1 cellular context compared by ENCODE assay signal in the genomic region with DNA sequence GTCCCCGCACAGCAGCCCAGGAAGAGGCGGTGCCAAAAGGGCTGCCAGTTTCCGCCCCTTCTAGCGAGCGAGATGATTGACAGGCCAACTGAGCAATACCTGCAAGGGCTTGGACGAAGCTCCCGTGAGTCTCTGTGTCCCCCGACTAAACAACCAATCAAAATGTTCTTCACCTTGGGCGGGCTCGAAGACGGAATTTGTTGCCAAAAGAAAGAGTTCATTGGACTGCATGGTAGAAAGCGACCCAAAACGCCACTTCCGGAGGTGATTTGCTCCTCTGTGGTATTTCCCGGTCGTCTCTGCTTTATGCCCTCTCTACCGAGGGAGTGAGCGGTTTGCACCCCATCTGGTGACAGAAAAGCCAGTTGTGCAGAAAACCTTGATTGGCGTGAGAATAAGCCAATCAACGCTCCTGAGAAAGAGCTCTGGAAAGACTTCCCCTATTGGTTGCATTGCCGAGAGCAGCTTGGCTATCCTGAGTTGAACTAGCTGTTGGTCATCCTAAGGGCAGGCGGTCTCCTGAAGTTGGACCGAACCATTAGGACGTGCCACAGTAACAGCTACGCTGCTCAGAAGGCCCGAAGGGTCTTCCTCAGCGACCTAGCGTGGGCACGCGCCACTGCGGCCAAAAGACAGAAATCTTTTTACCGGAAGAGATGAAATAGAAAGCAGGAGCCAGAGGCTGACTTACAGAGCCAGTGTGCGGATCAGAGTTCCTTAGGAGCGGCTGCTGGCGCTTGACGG.
TF ChIP-seq lines count a peak whose summit lies in the region.

No MANE protein-coding gene starts in this region.

TF ChIP-seq in HepG2, 621 proteins besides CTCF, POLR2A, EP300 and RAD21 (continued from another document and continues in another):
- TF ChIP-seq GMEB1 (CRISPR knock-in tag; IDR thresholded peaks at IDR 0.05; ENCODE audit: borderline replicate concordance) (peak; percentile 76; the same call in 1 of the 2 replicates), CCAR2 (optimal IDR thresholded peaks at IDR 0.05; ENCODE audit: low read depth, low read length) (no peak), YEATS2 (CRISPR knock-in tag; IDR thresholded peaks at IDR 0.05; ENCODE audit: borderline replicate concordance) (peak; percentile 70; the same call in 1 of the 2 replicates), TGIF2 (CRISPR knock-in tag; IDR thresholded peaks at IDR 0.05) (peak; percentile 60), BRF2 (CRISPR knock-in tag; IDR thresholded peaks at IDR 0.05) (no peak), ZNF782 (CRISPR knock-in tag; IDR thresholded peaks at IDR 0.05; ENCODE audit: borderline replicate concordance) (no peak; the same call in 1 of the 2 replicates), ATF4 (CRISPR knock-in tag; IDR thresholded peaks at IDR 0.05) (peak in 1 of 2 experiments; percentile 59; a peak in 1 of 4 replicates), ZNF564 (CRISPR knock-in tag; IDR thresholded peaks at IDR 0.05) (no peak; the same call in 1 of the 2 replicates), ZNF616 (CRISPR knock-in tag; IDR thresholded peaks at IDR 0.05; ENCODE audit: low read depth) (no peak), ZNF468 (CRISPR knock-in tag; IDR thresholded peaks at IDR 0.05) (peak; percentile 73; the same call in 1 of the 2 replicates), ZNF343 (CRISPR knock-in tag; IDR thresholded peaks at IDR 0.05) (no peak), MLLT10 (CRISPR knock-in tag; IDR thresholded peaks at IDR 0.05) (no peak), ZC3H4 (CRISPR knock-in tag; IDR thresholded peaks at IDR 0.05; ENCODE audit: borderline replicate concordance) (no peak), GFI1 (CRISPR knock-in tag; IDR thresholded peaks at IDR 0.05; ENCODE audit: borderline replicate concordance) (0 out of 2 replicates have a peak, but pooled peaks have one; percentile 33), TCF12 (IDR thresholded peaks at IDR 0.05) (no peak), TCF12 (CRISPR knock-in tag; IDR thresholded peaks at IDR 0.05) (no peak), HDAC1 (CRISPR knock-in tag; IDR thresholded peaks at IDR 0.05) (peak; percentile 45), ELF4 (CRISPR knock-in tag; IDR thresholded peaks at IDR 0.05; ENCODE audit: borderline replicate concordance) (no peak; the same call in 1 of the 2 replicates), ZNF879 (CRISPR knock-in tag; IDR thresholded peaks at IDR 0.05) (no peak), REL (CRISPR knock-in tag; conservative IDR thresholded peaks at IDR 0.05) (0 out of 2 replicates have a peak, but pooled peaks have one; percentile 33), ZNF543 (CRISPR knock-in tag; IDR thresholded peaks at IDR 0.05) (no peak), ATAD3A (CRISPR knock-in tag; IDR thresholded peaks at IDR 0.05) (no peak), SYNCRIP (IDR thresholded peaks at IDR 0.05; ENCODE audit: insufficient read depth, low read depth, low read length) (no peak), MAFK (conservative IDR thresholded peaks at IDR 0.05 in 1 of 2, IDR thresholded peaks at IDR 0.05 in 1 of 2; ENCODE audit: low read length in 2 of 2) (peak; percentile 24 to 39; a peak in 3 of 4 replicates), MIER2 (CRISPR knock-in tag; IDR thresholded peaks at IDR 0.05) (no peak), SKI (IDR thresholded peaks at IDR 0.05; ENCODE audit: partially characterized antibody) (no peak), ZNF513 (CRISPR knock-in tag; conservative IDR thresholded peaks at IDR 0.05) (no peak), MTA3 (CRISPR knock-in tag; IDR thresholded peaks at IDR 0.05) (no peak), ZNF224 (CRISPR knock-in tag; IDR thresholded peaks at IDR 0.05) (no peak), POLR2G (IDR thresholded peaks at IDR 0.05; ENCODE audit: low read depth, low read length) (peak; percentile 97), FOXA3 (CRISPR knock-in tag; IDR thresholded peaks at IDR 0.05) (no peak), ZNF207 (IDR thresholded peaks at IDR 0.05; ENCODE audit: borderline replicate concordance) (no peak), EED (CRISPR knock-in tag; IDR thresholded peaks at IDR 0.05) (no peak), NCOR1 (IDR thresholded peaks at IDR 0.05; ENCODE audit: borderline replicate concordance, low read length) (peak; percentile 9; the same call in 1 of the 2 replicates), REXO4 (CRISPR knock-in tag; IDR thresholded peaks at IDR 0.05; ENCODE audit: borderline replicate concordance) (no peak), ZNF704 (CRISPR knock-in tag; IDR thresholded peaks at IDR 0.05; ENCODE audit: borderline replicate concordance) (0 out of 2 replicates have a peak, but pooled peaks have one; percentile 64), HNF4A (CRISPR knock-in tag; IDR thresholded peaks at IDR 0.05) (no peak; the same call in 1 of the 2 replicates)
- TF ChIP-seq, protein P1, sequence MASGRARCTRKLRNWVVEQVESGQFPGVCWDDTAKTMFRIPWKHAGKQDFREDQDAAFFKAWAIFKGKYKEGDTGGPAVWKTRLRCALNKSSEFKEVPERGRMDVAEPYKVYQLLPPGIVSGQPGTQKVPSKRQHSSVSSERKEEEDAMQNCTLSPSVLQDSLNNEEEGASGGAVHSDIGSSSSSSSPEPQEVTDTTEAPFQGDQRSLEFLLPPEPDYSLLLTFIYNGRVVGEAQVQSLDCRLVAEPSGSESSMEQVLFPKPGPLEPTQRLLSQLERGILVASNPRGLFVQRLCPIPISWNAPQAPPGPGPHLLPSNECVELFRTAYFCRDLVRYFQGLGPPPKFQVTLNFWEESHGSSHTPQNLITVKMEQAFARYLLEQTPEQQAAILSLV (CRISPR knock-in tag; IDR thresholded peaks at IDR 0.05; ENCODE audit: borderline replicate concordance): no peak
- TF ChIP-seq, protein P2, sequence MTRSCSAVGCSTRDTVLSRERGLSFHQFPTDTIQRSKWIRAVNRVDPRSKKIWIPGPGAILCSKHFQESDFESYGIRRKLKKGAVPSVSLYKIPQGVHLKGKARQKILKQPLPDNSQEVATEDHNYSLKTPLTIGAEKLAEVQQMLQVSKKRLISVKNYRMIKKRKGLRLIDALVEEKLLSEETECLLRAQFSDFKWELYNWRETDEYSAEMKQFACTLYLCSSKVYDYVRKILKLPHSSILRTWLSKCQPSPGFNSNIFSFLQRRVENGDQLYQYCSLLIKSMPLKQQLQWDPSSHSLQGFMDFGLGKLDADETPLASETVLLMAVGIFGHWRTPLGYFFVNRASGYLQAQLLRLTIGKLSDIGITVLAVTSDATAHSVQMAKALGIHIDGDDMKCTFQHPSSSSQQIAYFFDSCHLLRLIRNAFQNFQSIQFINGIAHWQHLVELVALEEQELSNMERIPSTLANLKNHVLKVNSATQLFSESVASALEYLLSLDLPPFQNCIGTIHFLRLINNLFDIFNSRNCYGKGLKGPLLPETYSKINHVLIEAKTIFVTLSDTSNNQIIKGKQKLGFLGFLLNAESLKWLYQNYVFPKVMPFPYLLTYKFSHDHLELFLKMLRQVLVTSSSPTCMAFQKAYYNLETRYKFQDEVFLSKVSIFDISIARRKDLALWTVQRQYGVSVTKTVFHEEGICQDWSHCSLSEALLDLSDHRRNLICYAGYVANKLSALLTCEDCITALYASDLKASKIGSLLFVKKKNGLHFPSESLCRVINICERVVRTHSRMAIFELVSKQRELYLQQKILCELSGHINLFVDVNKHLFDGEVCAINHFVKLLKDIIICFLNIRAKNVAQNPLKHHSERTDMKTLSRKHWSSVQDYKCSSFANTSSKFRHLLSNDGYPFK (CRISPR knock-in tag; IDR thresholded peaks at IDR 0.05; ENCODE audit: borderline replicate concordance): peak; percentile 82
- TF ChIP-seq, protein P3, sequence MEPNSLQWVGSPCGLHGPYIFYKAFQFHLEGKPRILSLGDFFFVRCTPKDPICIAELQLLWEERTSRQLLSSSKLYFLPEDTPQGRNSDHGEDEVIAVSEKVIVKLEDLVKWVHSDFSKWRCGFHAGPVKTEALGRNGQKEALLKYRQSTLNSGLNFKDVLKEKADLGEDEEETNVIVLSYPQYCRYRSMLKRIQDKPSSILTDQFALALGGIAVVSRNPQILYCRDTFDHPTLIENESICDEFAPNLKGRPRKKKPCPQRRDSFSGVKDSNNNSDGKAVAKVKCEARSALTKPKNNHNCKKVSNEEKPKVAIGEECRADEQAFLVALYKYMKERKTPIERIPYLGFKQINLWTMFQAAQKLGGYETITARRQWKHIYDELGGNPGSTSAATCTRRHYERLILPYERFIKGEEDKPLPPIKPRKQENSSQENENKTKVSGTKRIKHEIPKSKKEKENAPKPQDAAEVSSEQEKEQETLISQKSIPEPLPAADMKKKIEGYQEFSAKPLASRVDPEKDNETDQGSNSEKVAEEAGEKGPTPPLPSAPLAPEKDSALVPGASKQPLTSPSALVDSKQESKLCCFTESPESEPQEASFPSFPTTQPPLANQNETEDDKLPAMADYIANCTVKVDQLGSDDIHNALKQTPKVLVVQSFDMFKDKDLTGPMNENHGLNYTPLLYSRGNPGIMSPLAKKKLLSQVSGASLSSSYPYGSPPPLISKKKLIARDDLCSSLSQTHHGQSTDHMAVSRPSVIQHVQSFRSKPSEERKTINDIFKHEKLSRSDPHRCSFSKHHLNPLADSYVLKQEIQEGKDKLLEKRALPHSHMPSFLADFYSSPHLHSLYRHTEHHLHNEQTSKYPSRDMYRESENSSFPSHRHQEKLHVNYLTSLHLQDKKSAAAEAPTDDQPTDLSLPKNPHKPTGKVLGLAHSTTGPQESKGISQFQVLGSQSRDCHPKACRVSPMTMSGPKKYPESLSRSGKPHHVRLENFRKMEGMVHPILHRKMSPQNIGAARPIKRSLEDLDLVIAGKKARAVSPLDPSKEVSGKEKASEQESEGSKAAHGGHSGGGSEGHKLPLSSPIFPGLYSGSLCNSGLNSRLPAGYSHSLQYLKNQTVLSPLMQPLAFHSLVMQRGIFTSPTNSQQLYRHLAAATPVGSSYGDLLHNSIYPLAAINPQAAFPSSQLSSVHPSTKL (CRISPR knock-in tag; IDR thresholded peaks at IDR 0.05): no peak
- TF ChIP-seq, protein P4, sequence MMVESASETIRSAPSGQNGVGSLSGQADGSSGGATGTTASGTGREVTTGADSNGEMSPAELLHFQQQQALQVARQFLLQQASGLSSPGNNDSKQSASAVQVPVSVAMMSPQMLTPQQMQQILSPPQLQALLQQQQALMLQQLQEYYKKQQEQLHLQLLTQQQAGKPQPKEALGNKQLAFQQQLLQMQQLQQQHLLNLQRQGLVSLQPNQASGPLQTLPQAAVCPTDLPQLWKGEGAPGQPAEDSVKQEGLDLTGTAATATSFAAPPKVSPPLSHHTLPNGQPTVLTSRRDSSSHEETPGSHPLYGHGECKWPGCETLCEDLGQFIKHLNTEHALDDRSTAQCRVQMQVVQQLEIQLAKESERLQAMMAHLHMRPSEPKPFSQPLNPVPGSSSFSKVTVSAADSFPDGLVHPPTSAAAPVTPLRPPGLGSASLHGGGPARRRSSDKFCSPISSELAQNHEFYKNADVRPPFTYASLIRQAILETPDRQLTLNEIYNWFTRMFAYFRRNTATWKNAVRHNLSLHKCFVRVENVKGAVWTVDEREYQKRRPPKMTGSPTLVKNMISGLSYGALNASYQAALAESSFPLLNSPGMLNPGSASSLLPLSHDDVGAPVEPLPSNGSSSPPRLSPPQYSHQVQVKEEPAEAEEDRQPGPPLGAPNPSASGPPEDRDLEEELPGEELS (CRISPR knock-in tag; IDR thresholded peaks at IDR 0.05): no peak
- TF ChIP-seq, protein P5, sequence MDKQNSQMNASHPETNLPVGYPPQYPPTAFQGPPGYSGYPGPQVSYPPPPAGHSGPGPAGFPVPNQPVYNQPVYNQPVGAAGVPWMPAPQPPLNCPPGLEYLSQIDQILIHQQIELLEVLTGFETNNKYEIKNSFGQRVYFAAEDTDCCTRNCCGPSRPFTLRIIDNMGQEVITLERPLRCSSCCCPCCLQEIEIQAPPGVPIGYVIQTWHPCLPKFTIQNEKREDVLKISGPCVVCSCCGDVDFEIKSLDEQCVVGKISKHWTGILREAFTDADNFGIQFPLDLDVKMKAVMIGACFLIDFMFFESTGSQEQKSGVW (CRISPR knock-in tag; IDR thresholded peaks at IDR 0.05; ENCODE audit: borderline replicate concordance): no peak
